ENCODE assay signal across 17 cellular contexts in genomic region chr6:160031442-160031841, GRCh38.
A peak's percentile ranks its signal among the peaks of the same experiment; 100 is the strongest.
DNase-seq lines count a peak whose midpoint lies in the region; ATAC-seq and TF ChIP-seq lines count a peak whose summit lies in the region.
"Had no signal": no experiment of that assay in that cellular context is flagged by ENCODE, and none has a peak within 500 bp of the region (broad histone marks: within the 10 kb centered on the region; RNA-seq: fewer than 3 reads in every experiment).

No MANE protein-coding gene starts in this region.

- H3K36me3 ChIP-seq in CD8-positive, alpha-beta T cell (ENCODE audit: insufficient read depth, low read length) = peaks cover 30% of the 10 kb centered on the region
- H3K36me3 ChIP-seq in KOPT-K1 (ENCODE audit: insufficient read depth, low read length) = peaks cover 83% of the 10 kb centered on the region

- DNase-seq in CD8-positive, alpha-beta T cell = no peak
- no peak for DNase-seq in chondrocyte (ENCODE audit: low spot score)
- peak; percentile 26 for DNase-seq in myocyte (ENCODE audit: low read depth)
- no peak for DNase-seq in retina
- no peak for DNase-seq in hippocampal formation (lab: John Stamatoyannopoulos, UW)
- no peak for DNase-seq in COLO829 (ENCODE audit: low spot score)
- no peak for DNase-seq in activated naive CD4-positive, alpha-beta T cell (lab: John Stamatoyannopoulos, UW)
- DNase-seq: activated CD4-positive, alpha-beta T cell treated with anti-CD3 and anti-CD28 coated beads for 48 hours; amygdala; lower lobe of right lung; NCI-H1105 treated with DMSO at 0.1 percent for 48 hours; NK-92 treated with Interleukin-12 subunit alpha and Interleukin-12 subunit beta, amount 100 ng/mL, for 24 hours; SHP77 treated with DMSO at 0.1 percent for 48 hours; stimulated activated naive CD8-positive, alpha-beta T cell treated with anti-CD3 and anti-CD28 coated beads, Interleukin-15, Interleukin-2, amounts not matched to agents 100 U/mL and 50 U/mL, for 24 hours; T-helper 9 cell had no signal

- no peak overlapping the region for H3K4me3 ChIP-seq in CD8-positive, alpha-beta T cell (ENCODE audit: low read depth, low read length)
- H3K4me3 ChIP-seq: lower lobe of right lung, skin epidermis had no signal

- H3K27me3 Mint-ChIP-seq in CD8-positive, alpha-beta T cell (ENCODE audit: low read depth) = no peaks in the 10 kb centered on the region
- H3K27me3 Mint-ChIP-seq in chondrocyte (ENCODE audit: low read depth) = no peaks in the 10 kb centered on the region

- H3K9me3 Mint-ChIP-seq in CD8-positive, alpha-beta T cell = no peaks in the 10 kb centered on the region
- H3K9me3 Mint-ChIP-seq in chondrocyte (ENCODE audit: low read depth) = no peaks in the 10 kb centered on the region

- H3K27me3 ChIP-seq in CD8-positive, alpha-beta T cell (ENCODE audit: insufficient read depth, low read length) = no peaks in the 10 kb centered on the region

- H3K4me1 Mint-ChIP-seq in CD8-positive, alpha-beta T cell (ENCODE audit: low read depth) = peaks cover 16% of the 10 kb centered on the region
- peaks cover 56% of the 10 kb centered on the region for H3K4me1 Mint-ChIP-seq in chondrocyte (ENCODE audit: low read depth)

- TF ChIP-seq CTCF in CD8-positive, alpha-beta T cell (IDR thresholded peaks at IDR 0.05) = no peak
- no peak for TF ChIP-seq CTCF in chondrocyte (IDR thresholded peaks at IDR 0.05)

- no peak overlapping the region for H3K27ac ChIP-seq in CD8-positive, alpha-beta T cell (ENCODE audit: low read depth, low read length)
- peak overlapping the region; percentile 97 for H3K27ac ChIP-seq in KOPT-K1 (ENCODE audit: low read depth, low read length, poor library complexity, severe bottlenecking)

- no peak for ATAC-seq in CD8-positive, alpha-beta T cell
- ATAC-seq: stimulated activated naive CD8-positive, alpha-beta T cell treated with anti-CD3 and anti-CD28 coated beads, Interleukin-15, Interleukin-2, amounts not matched to agents 100 U/mL and 50 U/mL, for 24 hours had no signal

- POLR2A ChIA-PET in CD8-positive, alpha-beta T cell (lab: Charles Lee) = no interaction called here

- H3K36me3 Mint-ChIP-seq in CD8-positive, alpha-beta T cell = peaks cover 94% of the 10 kb centered on the region
- H3K36me3 Mint-ChIP-seq in chondrocyte (ENCODE audit: low read depth) = peaks cover 46% of the 10 kb centered on the region

- no peak overlapping the region for H3K4me3 Mint-ChIP-seq in CD8-positive, alpha-beta T cell
- H3K4me3 Mint-ChIP-seq in chondrocyte (ENCODE audit: unreplicated experiment) = no peak overlapping the region

- intact Hi-C loops in CD8-positive, alpha-beta T cell (cut with DNase I, micrococcal nuclease) = no loop called here

- no peaks in the 10 kb centered on the region for H3K4me1 ChIP-seq in CD8-positive, alpha-beta T cell (ENCODE audit: insufficient read depth, low read length)

- H3K9me3 ChIP-seq in CD8-positive, alpha-beta T cell (ENCODE audit: low read length) = no peaks in the 10 kb centered on the region
- no peaks in the 10 kb centered on the region for H3K9me3 ChIP-seq in KOPT-K1 (ENCODE audit: insufficient read depth, low read length, poor library complexity, severe bottlenecking)
- H3K9me3 ChIP-seq: lower lobe of right lung had no signal

- CTCF ChIA-PET in CD8-positive, alpha-beta T cell (lab: Charles Lee) = interaction anchor here (1.0 kb wide), 1 partner anchor 81 kb away, joined by 4 read pairs; no protein-coding TSS in a partner anchor

- H3K27ac Mint-ChIP-seq in CD8-positive, alpha-beta T cell = peak overlapping the region; percentile 22
- peak overlapping the region; percentile 96 for H3K27ac Mint-ChIP-seq in chondrocyte (ENCODE audit: unreplicated experiment)
